In the genomic region with DNA sequence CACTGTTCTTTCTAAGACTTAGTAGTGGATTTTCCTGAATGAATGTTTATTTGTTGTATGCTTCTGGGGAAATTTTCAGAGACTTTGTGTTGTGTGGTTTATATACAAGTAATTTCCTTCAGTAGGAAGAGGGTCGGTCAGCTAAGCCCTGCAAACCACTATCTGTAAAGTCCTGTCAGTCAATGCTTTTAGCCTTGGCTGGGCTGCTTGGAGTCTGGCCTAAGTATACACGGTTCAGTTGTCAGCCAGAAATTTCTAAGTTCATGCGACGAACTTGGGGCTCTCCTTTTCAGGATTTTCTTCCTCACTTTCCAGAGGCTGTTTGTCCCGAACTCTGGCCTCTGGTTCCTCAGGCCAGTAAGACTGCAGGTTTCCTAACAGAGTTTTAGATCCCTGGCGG, we compare ENCODE assay signal across 27 cellular contexts. TPM values are rescaled to one million over a fixed set of nuclear protein-coding genes. Genes with fewer than 3 reads are reported as not detected.
DNase-seq lines count a peak whose midpoint lies in the region; ATAC-seq and TF ChIP-seq lines count a peak whose summit lies in the region.
"Had no signal": no experiment of that assay in that cellular context is flagged by ENCODE, and none has a peak within 500 bp of the region (broad histone marks: within the 10 kb centered on the region; RNA-seq: fewer than 3 reads in every experiment).

No MANE protein-coding gene starts in this region.

- H3K4me3 ChIP-seq in choroid plexus epithelial cell (ENCODE audit: low read depth, low read length) = no peak overlapping the region
- H3K4me3 ChIP-seq: BLaER1, K562 had no signal

- TF ChIP-seq CTCF in choroid plexus epithelial cell (conservative IDR thresholded peaks at IDR 0.05; ENCODE audit: low read depth, low read length) = no peak

- DNase-seq in Right ventricle myocardium superior = no peak
- no peak for DNase-seq in cardiac septum (ENCODE audit: low spot score)
- peak; percentile 44 for DNase-seq in choroid plexus epithelial cell (ENCODE audit: low read depth)
- DNase-seq in left ventricle myocardium superior = no peak
- no peak for DNase-seq in sciatic nerve (ENCODE audit: low spot score)
- no peak for DNase-seq in RKO (ENCODE audit: low spot score)
- DNase-seq in NCI-H524 treated with DMSO at 0.1 percent for 48 hours (lab: John Stamatoyannopoulos, UW) = no peak
- DNase-seq: 8988T; CD4-positive, CD25-positive, alpha-beta regulatory T cell; DMS153; DND-41; Kasumi-1; MV-4-11; NCI-H1105; NCI-H1436 treated with DMSO at 0.1 percent for 48 hours; NCI-H187 treated with DMSO at 0.1 percent for 48 hours; NCI-H2107; NCI-H446; NCI-H526; NCI-H82; NK-92 treated with Interleukin-12 subunit alpha and Interleukin-12 subunit beta, amount 100 ng/mL, for 24 hours; PC-3; RPMI8226; SHP77 treated with DMSO at 0.1 percent for 48 hours had no signal

- intact Hi-C loops in Right ventricle myocardium superior (cut with DNase I) = no loop called here
- intact Hi-C loops in cardiac septum (cut with DNase I) = no loop called here
- intact Hi-C loops in left ventricle myocardium superior (cut with micrococcal nuclease) = no loop called here
- intact Hi-C loops in sciatic nerve (cut with DNase I) = no loop called here

- ATAC-seq in Right ventricle myocardium superior (ENCODE audit: poor library complexity) (peak; percentile 8), left ventricle myocardium superior (peak; percentile 12), sciatic nerve (peak; percentile 15), HG03460 (IDR thresholded peaks at IDR 0.05; ENCODE audit: unreplicated experiment) (no peak)
- ATAC-seq: K562, PC-3 had no signal

RNA-seq across cellular contexts. Expression of a gene that starts 21.3 kb away (rescaled TPM):
- total RNA-seq in Right ventricle myocardium superior (18.7 TPM), cardiac septum (20.2 TPM), left ventricle myocardium superior (18.6 TPM), sciatic nerve (30.6 TPM)

RNA-seq across cellular contexts. Expression of a gene that starts 29.1 kb away (rescaled TPM):
- total RNA-seq in Right ventricle myocardium superior = 8.6 TPM
- 9.8 TPM for total RNA-seq in cardiac septum
- 9.8 TPM for total RNA-seq in left ventricle myocardium superior
- 20.6 TPM for total RNA-seq in sciatic nerve

RNA-seq across cellular contexts. Expression of a gene that starts 40.3 kb away (rescaled TPM):
- total RNA-seq in Right ventricle myocardium superior (1,567 TPM), cardiac septum (467 TPM), left ventricle myocardium superior (1,772 TPM), sciatic nerve (208 TPM)
